1 cellular context compared by ENCODE assay signal in the genomic region with DNA sequence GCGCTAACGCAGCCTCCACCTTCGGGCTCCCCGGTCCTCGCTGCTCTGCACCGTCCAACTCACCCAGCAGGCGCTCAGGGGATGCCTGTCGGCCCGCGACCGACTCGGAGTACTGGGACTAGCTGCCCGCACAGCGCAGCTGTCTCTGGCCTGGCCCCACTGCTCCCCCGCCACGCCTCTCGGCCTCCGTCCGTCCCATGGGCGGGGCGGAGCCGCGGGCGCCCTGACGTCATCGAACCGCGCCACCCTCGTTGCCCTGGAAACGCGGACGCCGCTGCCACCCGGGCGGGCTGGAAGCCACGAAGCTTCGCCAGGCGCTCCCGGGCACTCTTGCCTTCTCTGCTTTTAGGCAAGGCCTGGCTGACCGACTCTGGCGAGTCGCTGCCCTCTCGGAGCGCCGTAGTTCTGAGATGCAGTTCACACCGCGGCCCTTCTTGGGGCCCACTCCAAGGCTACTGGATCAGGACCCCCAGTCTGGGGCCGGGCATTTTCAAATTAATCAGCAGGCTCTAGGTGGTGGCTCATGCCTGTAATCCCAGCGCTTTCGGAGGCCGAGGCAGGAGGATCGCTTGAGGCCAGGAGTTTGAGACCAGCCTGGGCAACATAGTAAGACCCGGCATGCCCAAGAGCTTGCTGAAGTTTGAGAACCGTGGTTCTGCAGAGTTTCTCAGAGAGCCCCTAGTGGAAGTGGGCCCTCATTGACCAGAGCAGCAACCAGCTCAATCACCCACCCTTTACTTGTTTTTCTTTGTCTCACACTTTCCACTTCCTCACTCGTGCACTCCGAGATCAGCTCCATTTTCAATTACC.
A peak's percentile ranks its signal among the peaks of the same experiment; 100 is the strongest.
TF ChIP-seq lines count a peak whose summit lies in the region.

No MANE protein-coding gene starts in this region.

TF ChIP-seq in HepG2, 621 proteins besides CTCF, POLR2A, EP300 and RAD21 (continued from another document and continues in another):
- TF ChIP-seq SNAPC5 (CRISPR knock-in tag; IDR thresholded peaks at IDR 0.05; ENCODE audit: borderline replicate concordance), result no peak
- peak; percentile 34; the same call in 1 of the 2 replicates for TF ChIP-seq ZNF274 (CRISPR knock-in tag; IDR thresholded peaks at IDR 0.05)
- peak; percentile 79 for TF ChIP-seq SALL1 (CRISPR knock-in tag; IDR thresholded peaks at IDR 0.05)
- TF ChIP-seq, protein P1, sequence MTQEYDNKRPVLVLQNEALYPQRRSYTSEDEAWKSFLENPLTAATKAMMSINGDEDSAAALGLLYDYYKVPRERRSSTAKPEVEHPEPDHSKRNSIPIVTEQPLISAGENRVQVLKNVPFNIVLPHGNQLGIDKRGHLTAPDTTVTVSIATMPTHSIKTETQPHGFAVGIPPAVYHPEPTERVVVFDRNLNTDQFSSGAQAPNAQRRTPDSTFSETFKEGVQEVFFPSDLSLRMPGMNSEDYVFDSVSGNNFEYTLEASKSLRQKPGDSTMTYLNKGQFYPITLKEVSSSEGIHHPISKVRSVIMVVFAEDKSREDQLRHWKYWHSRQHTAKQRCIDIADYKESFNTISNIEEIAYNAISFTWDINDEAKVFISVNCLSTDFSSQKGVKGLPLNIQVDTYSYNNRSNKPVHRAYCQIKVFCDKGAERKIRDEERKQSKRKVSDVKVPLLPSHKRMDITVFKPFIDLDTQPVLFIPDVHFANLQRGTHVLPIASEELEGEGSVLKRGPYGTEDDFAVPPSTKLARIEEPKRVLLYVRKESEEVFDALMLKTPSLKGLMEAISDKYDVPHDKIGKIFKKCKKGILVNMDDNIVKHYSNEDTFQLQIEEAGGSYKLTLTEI (CRISPR knock-in tag; conservative IDR thresholded peaks at IDR 0.05), result no peak
- TF ChIP-seq CHD4 (IDR thresholded peaks at IDR 0.05; ENCODE audit: borderline replicate concordance, low read length), result no peak
- peak; percentile 88; the same call in 1 of the 2 replicates for TF ChIP-seq ZNF768 (CRISPR knock-in tag; IDR thresholded peaks at IDR 0.05)
- no peak for TF ChIP-seq ZNF24 (IDR thresholded peaks at IDR 0.05)
- no peak for TF ChIP-seq MYNN (CRISPR knock-in tag; IDR thresholded peaks at IDR 0.05; ENCODE audit: low read depth)
- TF ChIP-seq KAT7 (CRISPR knock-in tag; IDR thresholded peaks at IDR 0.05; ENCODE audit: borderline replicate concordance), result 0 out of 2 replicates have a peak, but pooled peaks have one; percentile 34
- 0 out of 2 replicates have a peak, but pooled peaks have one; percentile 40 for TF ChIP-seq ZFP36L1 (CRISPR knock-in tag; IDR thresholded peaks at IDR 0.05)
- TF ChIP-seq, protein P2, sequence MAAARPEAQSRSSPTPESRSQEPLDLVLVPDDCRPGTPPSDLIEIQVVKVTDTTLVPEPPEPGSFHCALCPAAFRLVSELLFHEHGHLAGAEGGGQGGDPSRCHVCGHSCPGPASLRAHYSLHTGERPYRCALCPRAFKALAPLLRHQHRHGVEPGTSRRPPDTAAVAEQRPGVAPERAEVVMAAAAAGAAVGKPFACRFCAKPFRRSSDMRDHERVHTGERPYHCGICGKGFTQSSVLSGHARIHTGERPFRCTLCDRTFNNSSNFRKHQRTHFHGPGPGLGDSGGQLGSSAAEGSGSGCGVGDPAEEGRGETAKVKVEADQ (CRISPR knock-in tag; IDR thresholded peaks at IDR 0.05; ENCODE audit: borderline replicate concordance), result no peak
- TF ChIP-seq ATM (IDR thresholded peaks at IDR 0.05; ENCODE audit: borderline replicate concordance), result no peak
- no peak for TF ChIP-seq ZKSCAN5 (CRISPR knock-in tag; IDR thresholded peaks at IDR 0.05)
- TF ChIP-seq AGO1 (IDR thresholded peaks at IDR 0.05; ENCODE audit: low read depth, low read length, poor library complexity, severe bottlenecking), result peak; percentile 85
- peak; percentile 33; the same call in 1 of the 2 replicates for TF ChIP-seq ZNF468 (CRISPR knock-in tag; IDR thresholded peaks at IDR 0.05)
- TF ChIP-seq ZNF761 (CRISPR knock-in tag; conservative IDR thresholded peaks at IDR 0.05), result no peak
- TF ChIP-seq, protein P3, sequence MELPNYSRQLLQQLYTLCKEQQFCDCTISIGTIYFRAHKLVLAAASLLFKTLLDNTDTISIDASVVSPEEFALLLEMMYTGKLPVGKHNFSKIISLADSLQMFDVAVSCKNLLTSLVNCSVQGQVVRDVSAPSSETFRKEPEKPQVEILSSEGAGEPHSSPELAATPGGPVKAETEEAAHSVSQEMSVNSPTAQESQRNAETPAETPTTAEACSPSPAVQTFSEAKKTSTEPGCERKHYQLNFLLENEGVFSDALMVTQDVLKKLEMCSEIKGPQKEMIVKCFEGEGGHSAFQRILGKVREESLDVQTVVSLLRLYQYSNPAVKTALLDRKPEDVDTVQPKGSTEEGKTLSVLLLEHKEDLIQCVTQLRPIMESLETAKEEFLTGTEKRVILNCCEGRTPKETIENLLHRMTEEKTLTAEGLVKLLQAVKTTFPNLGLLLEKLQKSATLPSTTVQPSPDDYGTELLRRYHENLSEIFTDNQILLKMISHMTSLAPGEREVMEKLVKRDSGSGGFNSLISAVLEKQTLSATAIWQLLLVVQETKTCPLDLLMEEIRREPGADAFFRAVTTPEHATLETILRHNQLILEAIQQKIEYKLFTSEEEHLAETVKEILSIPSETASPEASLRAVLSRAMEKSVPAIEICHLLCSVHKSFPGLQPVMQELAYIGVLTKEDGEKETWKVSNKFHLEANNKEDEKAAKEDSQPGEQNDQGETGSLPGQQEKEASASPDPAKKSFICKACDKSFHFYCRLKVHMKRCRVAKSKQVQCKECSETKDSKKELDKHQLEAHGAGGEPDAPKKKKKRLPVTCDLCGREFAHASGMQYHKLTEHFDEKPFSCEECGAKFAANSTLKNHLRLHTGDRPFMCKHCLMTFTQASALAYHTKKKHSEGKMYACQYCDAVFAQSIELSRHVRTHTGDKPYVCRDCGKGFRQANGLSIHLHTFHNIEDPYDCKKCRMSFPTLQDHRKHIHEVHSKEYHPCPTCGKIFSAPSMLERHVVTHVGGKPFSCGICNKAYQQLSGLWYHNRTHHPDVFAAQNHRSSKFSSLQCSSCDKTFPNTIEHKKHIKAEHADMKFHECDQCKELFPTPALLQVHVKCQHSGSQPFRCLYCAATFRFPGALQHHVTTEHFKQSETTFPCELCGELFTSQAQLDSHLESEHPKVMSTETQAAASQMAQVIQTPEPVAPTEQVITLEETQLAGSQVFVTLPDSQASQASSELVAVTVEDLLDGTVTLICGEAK (IDR thresholded peaks at IDR 0.05), result no peak
- TF ChIP-seq, protein P3 (CRISPR knock-in tag; IDR thresholded peaks at IDR 0.05), result peak; percentile 42; the same call in 1 of the 2 replicates
- TF ChIP-seq, protein P4, sequence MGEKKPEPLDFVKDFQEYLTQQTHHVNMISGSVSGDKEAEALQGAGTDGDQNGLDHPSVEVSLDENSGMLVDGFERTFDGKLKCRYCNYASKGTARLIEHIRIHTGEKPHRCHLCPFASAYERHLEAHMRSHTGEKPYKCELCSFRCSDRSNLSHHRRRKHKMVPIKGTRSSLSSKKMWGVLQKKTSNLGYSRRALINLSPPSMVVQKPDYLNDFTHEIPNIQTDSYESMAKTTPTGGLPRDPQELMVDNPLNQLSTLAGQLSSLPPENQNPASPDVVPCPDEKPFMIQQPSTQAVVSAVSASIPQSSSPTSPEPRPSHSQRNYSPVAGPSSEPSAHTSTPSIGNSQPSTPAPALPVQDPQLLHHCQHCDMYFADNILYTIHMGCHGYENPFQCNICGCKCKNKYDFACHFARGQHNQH (CRISPR knock-in tag; IDR thresholded peaks at IDR 0.05), result peak; percentile 76; the same call in 1 of the 2 replicates
- no peak for TF ChIP-seq ZNF282 (IDR thresholded peaks at IDR 0.05; ENCODE audit: partially characterized antibody)
- TF ChIP-seq, protein P5, sequence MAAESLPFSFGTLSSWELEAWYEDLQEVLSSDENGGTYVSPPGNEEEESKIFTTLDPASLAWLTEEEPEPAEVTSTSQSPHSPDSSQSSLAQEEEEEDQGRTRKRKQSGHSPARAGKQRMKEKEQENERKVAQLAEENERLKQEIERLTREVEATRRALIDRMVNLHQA (CRISPR knock-in tag; IDR thresholded peaks at IDR 0.05), result no peak
- TF ChIP-seq, protein P6, sequence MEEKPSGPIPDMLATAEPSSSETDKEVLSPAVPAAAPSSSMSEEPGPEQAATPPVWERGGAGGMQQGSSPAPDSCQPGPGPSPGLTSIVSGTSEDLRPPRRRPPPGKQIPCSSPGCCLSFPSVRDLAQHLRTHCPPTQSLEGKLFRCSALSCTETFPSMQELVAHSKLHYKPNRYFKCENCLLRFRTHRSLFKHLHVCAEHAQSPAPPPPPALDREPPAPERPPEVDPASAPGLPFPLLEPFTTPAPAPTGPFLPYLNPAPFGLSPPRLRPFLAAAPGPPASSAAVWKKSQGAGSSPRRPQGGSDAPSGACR (CRISPR knock-in tag; IDR thresholded peaks at IDR 0.05), result no peak
- TF ChIP-seq, protein P7, sequence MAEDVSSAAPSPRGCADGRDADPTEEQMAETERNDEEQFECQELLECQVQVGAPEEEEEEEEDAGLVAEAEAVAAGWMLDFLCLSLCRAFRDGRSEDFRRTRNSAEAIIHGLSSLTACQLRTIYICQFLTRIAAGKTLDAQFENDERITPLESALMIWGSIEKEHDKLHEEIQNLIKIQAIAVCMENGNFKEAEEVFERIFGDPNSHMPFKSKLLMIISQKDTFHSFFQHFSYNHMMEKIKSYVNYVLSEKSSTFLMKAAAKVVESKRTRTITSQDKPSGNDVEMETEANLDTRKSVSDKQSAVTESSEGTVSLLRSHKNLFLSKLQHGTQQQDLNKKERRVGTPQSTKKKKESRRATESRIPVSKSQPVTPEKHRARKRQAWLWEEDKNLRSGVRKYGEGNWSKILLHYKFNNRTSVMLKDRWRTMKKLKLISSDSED (CRISPR knock-in tag; IDR thresholded peaks at IDR 0.05), result no peak
- no peak for TF ChIP-seq ZFP36 (IDR thresholded peaks at IDR 0.05; ENCODE audit: borderline replicate concordance, low read depth, low read length, partially characterized antibody)
- peak; percentile 27; the same call in 1 of the 2 replicates for TF ChIP-seq TFDP1 (CRISPR knock-in tag; IDR thresholded peaks at IDR 0.05; ENCODE audit: borderline replicate concordance)
- TF ChIP-seq ZNF460 (CRISPR knock-in tag; IDR thresholded peaks at IDR 0.05; ENCODE audit: borderline replicate concordance), result no peak
- peak; percentile 89 for TF ChIP-seq KMT2B (CRISPR knock-in tag; IDR thresholded peaks at IDR 0.05)
- TF ChIP-seq ZSCAN20 (CRISPR knock-in tag; IDR thresholded peaks at IDR 0.05; ENCODE audit: borderline replicate concordance), result no peak
- TF ChIP-seq ZNF160 (CRISPR knock-in tag; IDR thresholded peaks at IDR 0.05), result peak; percentile 80
- TF ChIP-seq, protein P8, sequence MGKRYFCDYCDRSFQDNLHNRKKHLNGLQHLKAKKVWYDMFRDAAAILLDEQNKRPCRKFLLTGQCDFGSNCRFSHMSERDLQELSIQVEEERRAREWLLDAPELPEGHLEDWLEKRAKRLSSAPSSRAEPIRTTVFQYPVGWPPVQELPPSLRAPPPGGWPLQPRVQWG (CRISPR knock-in tag; IDR thresholded peaks at IDR 0.05; ENCODE audit: borderline replicate concordance, low read depth), result no peak
- TF ChIP-seq CAMTA2 (CRISPR knock-in tag; IDR thresholded peaks at IDR 0.05; ENCODE audit: borderline replicate concordance), result 0 out of 2 replicates have a peak, but pooled peaks have one; percentile 19
- peak; percentile 99 for TF ChIP-seq SIN3A (IDR thresholded peaks at IDR 0.05; ENCODE audit: borderline replicate concordance, low read depth, low read length)
- TF ChIP-seq CEBPG (CRISPR knock-in tag; IDR thresholded peaks at IDR 0.05), result no peak; the same call in 1 of the 2 replicates
- TF ChIP-seq MTERF4 (CRISPR knock-in tag; IDR thresholded peaks at IDR 0.05), result no peak
- TF ChIP-seq ARNTL (CRISPR knock-in tag; IDR thresholded peaks at IDR 0.05), result no peak
- 0 out of 2 replicates have a peak, but pooled peaks have one; percentile 18 for TF ChIP-seq ZNF724P (CRISPR knock-in tag; IDR thresholded peaks at IDR 0.05; ENCODE audit: borderline replicate concordance)
- TF ChIP-seq, protein P9, sequence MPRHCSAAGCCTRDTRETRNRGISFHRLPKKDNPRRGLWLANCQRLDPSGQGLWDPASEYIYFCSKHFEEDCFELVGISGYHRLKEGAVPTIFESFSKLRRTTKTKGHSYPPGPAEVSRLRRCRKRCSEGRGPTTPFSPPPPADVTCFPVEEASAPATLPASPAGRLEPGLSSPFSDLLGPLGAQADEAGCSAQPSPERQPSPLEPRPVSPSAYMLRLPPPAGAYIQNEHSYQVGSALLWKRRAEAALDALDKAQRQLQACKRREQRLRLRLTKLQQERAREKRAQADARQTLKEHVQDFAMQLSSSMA (CRISPR knock-in tag; IDR thresholded peaks at IDR 0.05), result 0 out of 2 replicates have a peak, but pooled peaks have one; percentile 21
